Comparison of ENCODE assay signal across 22 cellular contexts in the genomic region with DNA sequence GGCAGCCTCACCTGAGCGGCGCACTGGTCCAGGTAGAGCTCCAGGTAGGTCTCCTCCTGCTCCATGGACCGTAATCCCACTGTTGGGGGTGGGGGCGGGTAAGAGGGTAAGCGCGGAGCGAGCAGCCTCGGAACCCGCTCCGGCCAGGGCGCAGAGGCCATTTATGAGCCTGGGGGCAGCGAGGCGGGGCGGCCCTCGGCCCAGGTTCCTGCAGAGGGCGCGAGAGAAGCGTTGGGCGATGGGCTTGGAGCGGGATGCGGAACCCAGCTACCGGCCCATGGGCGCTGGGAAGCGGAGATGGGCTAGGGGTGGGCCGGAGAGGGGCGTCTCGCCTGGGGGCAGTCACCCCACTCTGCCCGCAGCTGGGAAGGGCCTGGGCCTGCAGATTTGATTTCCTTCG. TPM values are rescaled to one million over a fixed set of nuclear protein-coding genes. Genes with fewer than 3 reads are reported as not detected.
DNase-seq lines count a peak whose midpoint lies in the region; ATAC-seq and TF ChIP-seq lines count a peak whose summit lies in the region.
"Had no signal": no experiment of that assay in that cellular context is flagged by ENCODE, and none has a peak within 500 bp of the region (broad histone marks: within the 10 kb centered on the region; RNA-seq: fewer than 3 reads in every experiment).

A gene (minus strand): TSS at position 232 of the 400 bp plus-strand sequence. CDS start 167 bp downstream, at position 65.

- H3K4me3 ChIP-seq in astrocyte of the cerebellum (ENCODE audit: low read depth, low read length) (no peak within 1 kb of the TSS), fibroblast of the aortic adventitia (ENCODE audit: low read depth, low read length) (no peak within 1 kb of the TSS), neural progenitor cell (no peak within 1 kb of the TSS)
- H3K4me3 ChIP-seq: heart left ventricle, mucosa of descending colon, SJSA1 had no signal

- no peaks in the 10 kb centered on the region for H3K36me3 Mint-ChIP-seq in neural progenitor cell

- H4K20me1 ChIP-seq in neural progenitor cell (ENCODE audit: low read depth): no peaks in the 10 kb centered on the region

- no peaks in the 10 kb centered on the region for H3K9me3 ChIP-seq in neural progenitor cell (ENCODE audit: low read depth)
- H3K9me3 ChIP-seq: heart left ventricle, mucosa of descending colon, SJSA1 had no signal

- in situ Hi-C loops in astrocyte of the cerebellum (cut with HindIII; ENCODE audit: low sequenced_read_pairs): loop anchor here (10.0 kb wide), 1 partner anchor 1034 kb away; no protein-coding TSS in a partner anchor

- no peak within 1 kb of the TSS for H3K27ac Mint-ChIP-seq in neural progenitor cell

- H3K4me3 Mint-ChIP-seq in neural progenitor cell: no peak within 1 kb of the TSS

- H3K9ac ChIP-seq in neural progenitor cell: no peak within 1 kb of the TSS

- H3K27me3 ChIP-seq in neural progenitor cell: peaks cover 4% of the 10 kb centered on the region
- H3K27me3 ChIP-seq: SJSA1 had no signal

- H3K4me1 ChIP-seq in neural progenitor cell: no peaks in the 10 kb centered on the region
- H3K4me1 ChIP-seq: heart left ventricle, SJSA1 had no signal

- peaks cover 6% of the 10 kb centered on the region for H3K4me1 Mint-ChIP-seq in neural progenitor cell

- DNase-seq in astrocyte of the cerebellum (ENCODE audit: low read depth): no peak
- DNase-seq in fibroblast of the aortic adventitia (ENCODE audit: low read depth): no peak
- peak; percentile 67 for DNase-seq in neural progenitor cell (ENCODE audit: low spot score)
- no peak for DNase-seq in NCI-H446 treated with DMSO at 0.1 percent for 48 hours (lab: John Stamatoyannopoulos, UW)
- no peak for DNase-seq in SW480 (ENCODE audit: low spot score)
- no peak for DNase-seq in NCI-H2107 treated with DMSO at 0.1 percent for 48 hours (lab: John Stamatoyannopoulos, UW; ENCODE audit: unreplicated experiment)
- DNase-seq: activated CD4-positive, CD25-positive, alpha-beta regulatory T cell treated with anti-CD3 and anti-CD28 coated beads, Interleukin-2, amount 50 U/mL, for 72 hours; Calu3; left colon; mucosa of descending colon; MV-4-11; NCI-H2029 treated with DMSO at 0.1 percent for 48 hours; NCI-H524 treated with DMSO at 0.1 percent for 48 hours; occipital lobe; stimulated activated CD4-positive, alpha-beta T cell treated with anti-CD3 and anti-CD28 coated beads, Interleukin-2, amount 100 ng/mL, for 24 hours; T1000 had no signal

- no peaks in the 10 kb centered on the region for H3K9me3 Mint-ChIP-seq in neural progenitor cell

- H3K79me2 ChIP-seq in neural progenitor cell (ENCODE audit: low read depth): no peaks in the 10 kb centered on the region

- no peak within 1 kb of the TSS for H3K27ac ChIP-seq in neural progenitor cell
- H3K27ac ChIP-seq: heart left ventricle, SJSA1 had no signal

- no peaks in the 10 kb centered on the region for H3K27me3 Mint-ChIP-seq in neural progenitor cell (ENCODE audit: insufficient read depth, low read depth)

- H3K4me2 ChIP-seq in neural progenitor cell: peak within 1 kb of the TSS; percentile 58

- H3F3A ChIP-seq in neural progenitor cell (ENCODE audit: low read depth): no peaks in the 10 kb centered on the region

- TF ChIP-seq CTCF in GM12874 (IDR thresholded peaks at IDR 0.05; ENCODE audit: insufficient read depth, low read depth, low read length) (peak; percentile 23; the same call in 1 of the 2 replicates), astrocyte of the cerebellum (IDR thresholded peaks at IDR 0.05; ENCODE audit: low read depth, low read length, missing control alignments) (peak; percentile 13), fibroblast of the aortic adventitia (IDR thresholded peaks at IDR 0.05; ENCODE audit: insufficient read depth, low read length) (peak; percentile 12), neural progenitor cell (IDR thresholded peaks at IDR 0.05) (peak; percentile 53)

- ATAC-seq in GM21723 (IDR thresholded peaks at IDR 0.05; ENCODE audit: unreplicated experiment): no peak
- ATAC-seq: left colon, mucosa of descending colon, sciatic nerve had no signal

- peak within 1 kb of the TSS; percentile 82 for H2AFZ ChIP-seq in neural progenitor cell (replicated peaks)

- no peaks in the 10 kb centered on the region for H3K36me3 ChIP-seq in neural progenitor cell
- H3K36me3 ChIP-seq: heart left ventricle, SJSA1 had no signal

RNA-seq across cellular contexts. Expression of the gene that starts here (rescaled TPM):
- total RNA-seq in fibroblast of the aortic adventitia (ENCODE audit: low replicate concordance) (not detected in 2 replicates), neural progenitor cell (ENCODE audit: low replicate concordance) (not detected in 2 replicates)
- total RNA-seq: Calu3, heart left ventricle, left colon, mucosa of descending colon, occipital lobe, sciatic nerve, SJSA1, subcutaneous adipose tissue had no signal

Comparison
In these comparisons a context has a peak if more than half of its experiments do, and no peak if none do; other contexts are left out.
1. Peak in DNase-seq and H3K4me2 ChIP-seq in neural progenitor cell; RNA of the gene not detected or under 1 TPM.